In genomic region chr19:1214862-1215731, GRCh38 we compare ENCODE assay signal across 9 cellular contexts. TPM values are rescaled to one million over a fixed set of nuclear protein-coding genes. Genes with fewer than 3 reads are reported as not detected.
DNase-seq lines count a peak whose midpoint lies in the region; ATAC-seq and TF ChIP-seq lines count a peak whose summit lies in the region.
"Had no signal": no experiment of that assay in that cellular context is flagged by ENCODE, and none has a peak within 500 bp of the region (broad histone marks: within the 10 kb centered on the region; RNA-seq: fewer than 3 reads in every experiment).

No MANE protein-coding gene starts in this region.

- intact Hi-C loops in activated CD4-positive, alpha-beta memory T cell treated with anti-CD3 and anti-CD28 coated beads for 36 hours (cut with micrococcal nuclease) = no loop called here
- intact Hi-C loops in Right ventricle myocardium inferior (cut with DNase I) (no loop called here), psoas muscle (cut with DNase I) (loop anchor here in 1 of 2 donors (10.0 kb wide), 1 partner anchor 290 kb away; the partner anchor contains the start of gene ARID3A)

- peaks cover 0 to 8% of the 10 kb centered on the region in 2 donors for H3K36me3 ChIP-seq in psoas muscle (ENCODE audit: insufficient read depth in 1 of 2, low read depth in 1 of 2)

- POLR2A ChIA-PET in activated CD4-positive, alpha-beta memory T cell treated with anti-CD3 and anti-CD28 coated beads for 36 hours (lab: Charles Lee) = interaction anchor here (1.7 kb wide), 1 partner anchor 194 kb away, joined by 6 read pairs; the partner anchor contains the start of gene RNU6-2

- H3K9me3 ChIP-seq in psoas muscle = no peaks in the 10 kb centered on the region

- no peak overlapping the region for H3K4me3 Mint-ChIP-seq in activated CD4-positive, alpha-beta memory T cell treated with anti-CD3 and anti-CD28 coated beads for 36 hours

- H3K27ac Mint-ChIP-seq in activated CD4-positive, alpha-beta memory T cell treated with anti-CD3 and anti-CD28 coated beads for 36 hours = peak overlapping the region; percentile 97

- H3K4me3 ChIP-seq in psoas muscle = peak overlapping the region; percentile 60

- H3K27me3 ChIP-seq in psoas muscle (ENCODE audit: insufficient read depth in 3 of 3, low read length in 2 of 3) = no peaks in the 10 kb centered on the region

- peaks cover 13% of the 10 kb centered on the region for H3K36me3 Mint-ChIP-seq in activated CD4-positive, alpha-beta memory T cell treated with anti-CD3 and anti-CD28 coated beads for 36 hours

- H3K27ac ChIP-seq in C4-2B (peak overlapping the region; percentile 18; the same call in 1 of the 2 replicates), psoas muscle (peak overlapping the region; percentile 99)

- CTCF ChIA-PET in activated CD4-positive, alpha-beta memory T cell treated with anti-CD3 and anti-CD28 coated beads for 36 hours (lab: Charles Lee) = interaction anchor here (1.2 to 3.4 kb wide), 4 partner anchors 10 to 102 kb away, joined by 3 to 11 read pairs (median 6); no protein-coding TSS in a partner anchor

- DNase-seq in activated CD4-positive, alpha-beta memory T cell treated with anti-CD3 and anti-CD28 coated beads for 36 hours = no peak
- peak; percentile 79 for DNase-seq in Right ventricle myocardium inferior (ENCODE audit: missing footprints)
- DNase-seq in psoas muscle = peak; percentile 80 to 89
- no peak for DNase-seq in NCI-H1694 (lab: John Stamatoyannopoulos, UW)
- DNase-seq in DMS153 treated with DMSO at 0.1 percent for 48 hours (lab: John Stamatoyannopoulos, UW; ENCODE audit: unreplicated experiment) = no peak
- DNase-seq: MV-4-11 had no signal

- H3K4me1 ChIP-seq in psoas muscle = peaks cover 92% of the 10 kb centered on the region

- TF ChIP-seq CTCF in C4-2B (conservative IDR thresholded peaks at IDR 0.05) (no peak), psoas muscle (IDR thresholded peaks at IDR 0.05) (no peak)

- ATAC-seq in Right ventricle myocardium inferior (peak; percentile 74), psoas muscle (peak; percentile 61 to 71 (median 62)), HG03342 (IDR thresholded peaks at IDR 0.05; ENCODE audit: unreplicated experiment) (no peak), GM18858 (IDR thresholded peaks at IDR 0.05; ENCODE audit: unreplicated experiment) (no peak)

- WGBS in psoas muscle, 3 donors = 19 to 31% (median 28%) methylated on average over 26 of the region's 26 CpGs

- no peaks in the 10 kb centered on the region for H3K27me3 Mint-ChIP-seq in activated CD4-positive, alpha-beta memory T cell treated with anti-CD3 and anti-CD28 coated beads for 36 hours

- no peaks in the 10 kb centered on the region for H3K9me3 Mint-ChIP-seq in activated CD4-positive, alpha-beta memory T cell treated with anti-CD3 and anti-CD28 coated beads for 36 hours

- peaks cover 25% of the 10 kb centered on the region for H3K4me1 Mint-ChIP-seq in activated CD4-positive, alpha-beta memory T cell treated with anti-CD3 and anti-CD28 coated beads for 36 hours (ENCODE audit: low read depth)

RNA-seq across cellular contexts. Expression of gene STK11, which starts 9.5 kb away (rescaled TPM):
- 10 to 100 TPM; 66.4 to 74.3 TPM for total RNA-seq in activated CD4-positive, alpha-beta memory T cell treated with anti-CD3 and anti-CD28 coated beads for 36 hours
- total RNA-seq in Right ventricle myocardium inferior (49.9 TPM), psoas muscle (10 to 100 TPM; 83.5 to 95.0 (median 88.3) TPM)
- 100 to 1,000 TPM in 1 of 3 donors, 10 to 100 TPM in 2; 64.9 to 133 (median 83.4) TPM for polyA plus RNA-seq in psoas muscle

RNA-seq across cellular contexts. Expression of gene CBARP, which starts 22.7 kb away (rescaled TPM):
- total RNA-seq in activated CD4-positive, alpha-beta memory T cell treated with anti-CD3 and anti-CD28 coated beads for 36 hours = 1 to 10 TPM; 1.3 to 2.1 TPM
- 1.2 TPM for total RNA-seq in Right ventricle myocardium inferior
- total RNA-seq in psoas muscle = 1 to 10 TPM in 2 of 4 donors, under 1 TPM in 2; 0.41 to 4.0 (median 1.5) TPM
- polyA plus RNA-seq in psoas muscle = 10 to 100 TPM in 1 of 3 donors, under 1 TPM in 2; 0.75 to 19.0 (median 0.88) TPM

RNA-seq across cellular contexts. Expression of gene ATP5F1D, which starts 26.5 kb away (rescaled TPM):
- total RNA-seq in activated CD4-positive, alpha-beta memory T cell treated with anti-CD3 and anti-CD28 coated beads for 36 hours = 100 to 1,000 TPM; 178 to 192 TPM
- 656 TPM for total RNA-seq in Right ventricle myocardium inferior
- total RNA-seq in psoas muscle = 100 to 1,000 TPM; 362 to 759 (median 472) TPM
- polyA plus RNA-seq in psoas muscle = 100 to 1,000 TPM; 310 to 858 (median 690) TPM

RNA-seq across cellular contexts. Expression of gene MIDN, which starts 33.3 kb away (rescaled TPM):
- total RNA-seq in activated CD4-positive, alpha-beta memory T cell treated with anti-CD3 and anti-CD28 coated beads for 36 hours = 10 to 100 TPM; 54.1 to 54.6 TPM
- total RNA-seq in Right ventricle myocardium inferior (62.8 TPM), psoas muscle (100 to 1,000 TPM in 3 of 4 donors, 10 to 100 TPM in 1; 84.7 to 331 (median 217) TPM)
- polyA plus RNA-seq in psoas muscle = 100 to 1,000 TPM in 1 of 3 donors, 10 to 100 TPM in 2; 29.2 to 147 (median 36.4) TPM

RNA-seq across cellular contexts. Expression of gene SBNO2, which starts 41.0 kb away (rescaled TPM):
- 100 to 1,000 TPM in 1 of 2 experiments, 10 to 100 TPM in 1; 96.9 to 110 TPM for total RNA-seq in activated CD4-positive, alpha-beta memory T cell treated with anti-CD3 and anti-CD28 coated beads for 36 hours
- total RNA-seq in Right ventricle myocardium inferior (14.7 TPM), psoas muscle (100 to 1,000 TPM in 1 of 4 donors, 10 to 100 TPM in 3; 20.9 to 138 (median 76.9) TPM)
- 10 to 100 TPM; 18.5 to 47.2 (median 20.2) TPM for polyA plus RNA-seq in psoas muscle

Comparison
In these comparisons a context has a peak if more than half of its experiments do, and no peak if none do; other contexts are left out.
1. DNase-seq: peak in Right ventricle myocardium inferior (single experiment) and psoas muscle (2 of 2); none in activated CD4-positive, alpha-beta memory T cell treated with anti-CD3 and anti-CD28 coated beads for 36 hours (single experiment), NCI-H1694 (single experiment) and DMS153 treated with DMSO at 0.1 percent for 48 hours (single experiment).
2. ATAC-seq: peak in Right ventricle myocardium inferior (single experiment) and psoas muscle (4 of 4); none in HG03342 (single experiment) and GM18858 (single experiment).